Comparison of ENCODE assay signal across 8 cellular contexts in the genomic region with DNA sequence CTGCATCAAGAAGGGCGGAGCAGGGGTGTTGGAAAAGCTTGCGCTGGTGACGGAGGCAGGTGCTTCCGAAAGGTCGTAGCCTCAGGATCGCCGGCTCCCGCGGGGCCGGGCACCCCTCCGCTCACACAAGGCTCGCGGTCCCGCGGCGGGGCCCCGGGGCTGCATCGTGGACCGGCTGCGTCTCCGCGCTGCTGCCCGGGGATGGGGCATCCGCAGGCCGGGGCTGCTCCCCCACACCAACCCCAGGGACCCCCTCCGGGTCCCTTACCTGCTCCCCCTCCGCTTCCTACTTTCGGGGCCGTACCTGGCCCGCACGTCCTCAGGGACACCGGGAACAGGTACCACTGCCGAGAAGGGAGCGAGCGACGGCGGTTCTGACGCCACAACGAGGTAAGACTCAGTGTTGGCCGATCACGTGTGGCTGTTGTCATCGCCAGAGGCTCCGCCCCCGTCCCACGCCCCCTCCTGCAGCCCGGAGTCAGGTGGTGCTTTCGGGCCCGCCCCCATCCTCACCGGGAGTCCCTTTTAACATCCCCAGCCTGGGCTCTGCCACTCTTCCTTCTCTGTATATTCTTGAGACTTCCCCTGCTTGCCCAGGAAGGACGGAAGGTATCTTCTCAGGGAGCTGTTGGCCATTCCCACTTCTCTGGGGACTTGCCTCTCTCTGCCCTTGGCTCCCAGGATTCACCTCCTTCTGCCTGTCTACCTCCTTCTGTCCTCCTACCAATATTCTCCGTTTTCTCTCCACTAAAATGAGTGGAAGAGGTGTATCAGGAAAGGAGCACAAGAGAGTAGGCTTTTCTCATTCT. TPM values are rescaled to one million over a fixed set of nuclear protein-coding genes. Genes with fewer than 3 reads are reported as not detected.
A peak's percentile ranks its signal among the peaks of the same experiment; 100 is the strongest.
DNase-seq lines count a peak whose midpoint lies in the region; ATAC-seq and TF ChIP-seq lines count a peak whose summit lies in the region.

A gene (minus strand): TSS at position 399 of the 809 bp plus-strand sequence. CDS start 1,014 bp downstream, outside the sequence.

- no peak within 1 kb of the TSS for H3K27ac Mint-ChIP-seq in natural killer cell treated with Interleukin-12 subunit alpha and Interleukin-12 subunit beta and Interleukin-15 and Interleukin-18, amount 100 ng/mL, for 72 hours

- H3K4me3 Mint-ChIP-seq in natural killer cell treated with Interleukin-12 subunit alpha and Interleukin-12 subunit beta and Interleukin-15 and Interleukin-18, amount 100 ng/mL, for 72 hours = peak within 1 kb of the TSS; percentile 74

- peak; percentile 78 for DNase-seq in A673 (ENCODE audit: low spot score)
- DNase-seq in NCI-H748 (lab: John Stamatoyannopoulos, UW; ENCODE audit: unreplicated experiment) = peak; percentile 84
- peak; percentile 84 to 88 for DNase-seq in activated T-cell treated with anti-CD3 and anti-CD28 coated beads, Interleukin-2, amount 50 U/mL, for 48 hours
- DNase-seq in fibroblast of mammary gland (ENCODE audit: low read depth) = peak; percentile 22
- peak; percentile 82 for DNase-seq in natural killer cell treated with Interleukin-12 subunit alpha and Interleukin-12 subunit beta and Interleukin-15 and Interleukin-18, amount 100 ng/mL, for 72 hours (ENCODE audit: low spot score)
- peak; percentile 72 to 85 (median 78) for DNase-seq in stimulated activated naive CD4-positive, alpha-beta T cell (lab: John Stamatoyannopoulos, UW)

- CTCF ChIA-PET in A673 (lab: Charles Lee) = no interaction called here

- POLR2A ChIA-PET in A673 (lab: Charles Lee; ENCODE audit: low non-redundant PET) = no interaction called here

- H3K9me3 Mint-ChIP-seq in natural killer cell treated with Interleukin-12 subunit alpha and Interleukin-12 subunit beta and Interleukin-15 and Interleukin-18, amount 100 ng/mL, for 72 hours = no peaks in the 10 kb centered on the region

- no peaks in the 10 kb centered on the region for H3K4me1 Mint-ChIP-seq in natural killer cell treated with Interleukin-12 subunit alpha and Interleukin-12 subunit beta and Interleukin-15 and Interleukin-18, amount 100 ng/mL, for 72 hours (ENCODE audit: low read depth in 2 of 2)

- H3K36me3 Mint-ChIP-seq in natural killer cell treated with Interleukin-12 subunit alpha and Interleukin-12 subunit beta and Interleukin-15 and Interleukin-18, amount 100 ng/mL, for 72 hours = no peaks in the 10 kb centered on the region

- H3K4me1 ChIP-seq in A673 (ENCODE audit: insufficient read depth, low read length, poor library complexity, severe bottlenecking) = no peaks in the 10 kb centered on the region

- H3K9me3 ChIP-seq in A673 (ENCODE audit: low read depth, low read length, poor library complexity, severe bottlenecking) = no peaks in the 10 kb centered on the region

- no peaks in the 10 kb centered on the region for H3K27me3 ChIP-seq in A673 (replicated peaks; ENCODE audit: insufficient read depth, low read depth, low read length, poor library complexity)

- intact Hi-C loops in A673 (cut with micrococcal nuclease; ENCODE audit: unreplicated experiment) = no loop called here

- TF ChIP-seq CTCF in A673 (conservative IDR thresholded peaks at IDR 0.05; ENCODE audit: low read depth, low read length) (no peak), fibroblast of mammary gland (conservative IDR thresholded peaks at IDR 0.05; ENCODE audit: control insufficient read depth, insufficient read depth, low read depth, low read length) (no peak)

- peak within 1 kb of the TSS; percentile 27 for H3K27ac ChIP-seq in A673 (ENCODE audit: low read depth, low read length, poor library complexity, severe bottlenecking)

- BruUV-seq in A673 (replicated peaks; lab: Mats Ljungman, UMichigan) = no TSS peak

- ATAC-seq in GM18873 (IDR thresholded peaks at IDR 0.05; ENCODE audit: low FRiP score, unreplicated experiment) (peak; percentile 75), HG03175 (IDR thresholded peaks at IDR 0.05; ENCODE audit: unreplicated experiment) (peak; percentile 98)
- peak; percentile 96 to 97 for ATAC-seq in natural killer cell treated with Interleukin-12 subunit alpha and Interleukin-12 subunit beta and Interleukin-15 and Interleukin-18, amount 100 ng/mL, for 72 hours

- no peaks in the 10 kb centered on the region for H3K36me3 ChIP-seq in A673 (ENCODE audit: insufficient read depth, low read length, poor library complexity, severe bottlenecking)

- peaks cover 0 to 15% of the 10 kb centered on the region in 2 donors for H3K27me3 Mint-ChIP-seq in natural killer cell treated with Interleukin-12 subunit alpha and Interleukin-12 subunit beta and Interleukin-15 and Interleukin-18, amount 100 ng/mL, for 72 hours

- H3K4me3 ChIP-seq in A673 (ENCODE audit: low read depth, low read length, poor library complexity, severe bottlenecking) (peak within 1 kb of the TSS; percentile 61), fibroblast of mammary gland (ENCODE audit: control insufficient read depth, low read depth, low read length) (peak within 1 kb of the TSS; percentile 38)

RNA-seq across cellular contexts. Expression of the gene that starts here (rescaled TPM):
- total RNA-seq in A673 (2021) = 49.4 and 51.4 TPM in 2 replicates
- total RNA-seq in natural killer cell treated with Interleukin-12 subunit alpha and Interleukin-12 subunit beta and Interleukin-15 and Interleukin-18, amount 100 ng/mL, for 72 hours = 1 to 10 TPM; 2.3 to 2.6 TPM

Comparison
In these comparisons a context has a peak if more than half of its experiments do, and no peak if none do; other contexts are left out.
1. Peak in every context shown above with its lines: DNase-seq, ATAC-seq, H3K4me3 ChIP-seq and H3K27ac ChIP-seq.
2. RNA of the gene that starts here (total RNA-seq): 49.4 to 51.4 TPM in A673; 2.3 to 2.6 TPM in natural killer cell treated with Interleukin-12 subunit alpha and Interleukin-12 subunit beta and Interleukin-15 and Interleukin-18, amount 100 ng/mL, for 72 hours; every median in the first group is over 10 times any median in the second.
3. DNase-seq: peak in every context shown above with its lines; median percentile 86 in activated T-cell treated with anti-CD3 and anti-CD28 coated beads, Interleukin-2, amount 50 U/mL, for 48 hours; 84 in NCI-H748; 82 in natural killer cell treated with Interleukin-12 subunit alpha and Interleukin-12 subunit beta and Interleukin-15 and Interleukin-18, amount 100 ng/mL, for 72 hours; 78 in A673; 78 in stimulated activated naive CD4-positive, alpha-beta T cell; 22 in fibroblast of mammary gland.